In the genomic region with DNA sequence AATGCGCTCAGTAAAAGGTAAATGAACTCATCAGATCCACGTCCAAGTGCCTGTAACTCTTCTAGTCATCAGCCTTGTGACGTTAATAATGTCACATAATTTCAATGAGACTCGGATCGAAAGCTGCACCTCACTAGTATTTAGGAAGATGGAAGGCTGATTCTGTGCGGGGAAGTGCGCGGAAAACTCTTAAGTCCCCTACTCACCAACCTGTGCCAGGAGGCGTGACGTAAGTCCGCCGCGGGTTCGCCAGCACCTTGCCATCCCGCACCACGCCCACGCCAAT, we compare ENCODE assay signal across 6 cellular contexts. TPM values are rescaled to one million over a fixed set of nuclear protein-coding genes. Genes with fewer than 3 reads are reported as not detected.
A peak's percentile ranks its signal among the peaks of the same experiment; 100 is the strongest.
DNase-seq lines count a peak whose midpoint lies in the region; ATAC-seq and TF ChIP-seq lines count a peak whose summit lies in the region.

No MANE protein-coding gene starts in this region.

- H3K4me3 Mint-ChIP-seq in type B pancreatic cell: no peak overlapping the region

- no peaks in the 10 kb centered on the region for H3K9me2 ChIP-seq in OCI-LY7 (ENCODE audit: insufficient read depth, low read length)

- CTCF ChIA-PET in OCI-LY7 (lab: Charles Lee; ENCODE audit: unreplicated experiment): no interaction called here

- H3K27ac ChIP-seq in OCI-LY7 (ENCODE audit: low read depth, low read length, poor library complexity, severe bottlenecking): peak overlapping the region; percentile 78
- peak overlapping the region; percentile 90 for H3K27ac ChIP-seq in temporal lobe (ENCODE audit: low read depth, low read length)

- H3K27ac Mint-ChIP-seq in type B pancreatic cell: no peak overlapping the region

- no TSS peak for BruUV-seq in OCI-LY7 (replicated peaks; lab: Mats Ljungman, UMichigan)

- H3K4me3 ChIP-seq in OCI-LY7 (ENCODE audit: low read depth, low read length, poor library complexity, severe bottlenecking) (peak overlapping the region; percentile 99), foreskin fibroblast (ENCODE audit: low read depth in 1 of 2, low read length in 2 of 2) (peak overlapping the region; percentile 85 to 86)

- no peaks in the 10 kb centered on the region for H3K9me3 ChIP-seq in OCI-LY7 (ENCODE audit: low read length)

- H3K9me3 Mint-ChIP-seq in type B pancreatic cell: no peaks in the 10 kb centered on the region

- TF ChIP-seq CTCF in OCI-LY7 (conservative IDR thresholded peaks at IDR 0.05; ENCODE audit: low read length): no peak
- TF ChIP-seq CTCF in foreskin fibroblast (IDR thresholded peaks at IDR 0.05; ENCODE audit: low read depth, low read length): no peak
- TF ChIP-seq CTCF in type B pancreatic cell (conservative IDR thresholded peaks at IDR 0.05): no peak

- H3K36me3 Mint-ChIP-seq in type B pancreatic cell: peaks cover 18% of the 10 kb centered on the region

- H3K4me1 ChIP-seq in OCI-LY7 (ENCODE audit: insufficient read depth, low read length, poor library complexity, severe bottlenecking): peaks cover 38% of the 10 kb centered on the region

- ATAC-seq in GM18858 (IDR thresholded peaks at IDR 0.05; ENCODE audit: unreplicated experiment) (peak; percentile 31), HG03025 (IDR thresholded peaks at IDR 0.05; ENCODE audit: low FRiP score, unreplicated experiment) (peak; percentile 27)

- H3K79me2 ChIP-seq in OCI-LY7 (ENCODE audit: insufficient read depth, low read depth, low read length): peaks cover 58% of the 10 kb centered on the region

- H3K4me2 ChIP-seq in OCI-LY7 (ENCODE audit: low read length): peak overlapping the region; percentile 90

- H3K4me1 Mint-ChIP-seq in type B pancreatic cell (ENCODE audit: unreplicated experiment): peaks cover 3% of the 10 kb centered on the region

- POLR2A ChIA-PET in OCI-LY7 (lab: Charles Lee): interaction anchor here (0.6 to 4.4 kb wide), 9 partner anchors 9 to 159 kb away, joined by 3 to 27 read pairs (median 6); a partner anchor contains a TSS

- H3K36me3 ChIP-seq in OCI-LY7 (ENCODE audit: insufficient read depth, low read length): peaks cover 76% of the 10 kb centered on the region

- no peaks in the 10 kb centered on the region; the same call in 1 of the 2 replicates for H4K20me1 ChIP-seq in OCI-LY7 (ENCODE audit: insufficient read depth, low read length)

- intact Hi-C loops in OCI-LY7 (cut with micrococcal nuclease; ENCODE audit: unreplicated experiment): loop anchor here (1.0 kb wide), 1 partner anchor 111 kb away; a partner anchor contains a TSS

- DNase-seq in OCI-LY7 (ENCODE audit: low spot score): no peak
- DNase-seq in foreskin fibroblast: peak in 1 of 2 donors; percentile 86
- no peak for DNase-seq in type B pancreatic cell (ENCODE audit: extremely low spot score, unreplicated experiment)

- peak overlapping the region; percentile 74 for H2AFZ ChIP-seq in OCI-LY7 (ENCODE audit: low read length)

- no peaks in the 10 kb centered on the region for H3K27me3 Mint-ChIP-seq in type B pancreatic cell

RNA-seq across cellular contexts. Expression of a gene that starts 0.3 kb away (rescaled TPM):
- total RNA-seq in OCI-LY7 (2014; rRNA removed; shearing (Covaris generic)): 85.2 and 86.6 TPM in 2 replicates
- total RNA-seq in OCI-LY7 (2022): 68.8 and 76.6 TPM in 2 replicates
- 26.3 TPM for total RNA-seq in temporal lobe
- total RNA-seq in type B pancreatic cell (ENCODE audit: low replicate concordance): 37.4 and 57.1 TPM in 2 replicates

RNA-seq across cellular contexts. Expression of a gene that starts 0.7 kb away (rescaled TPM):
- total RNA-seq in OCI-LY7 (2014; rRNA removed; shearing (Covaris generic)): 110 and 117 TPM in 2 replicates
- total RNA-seq in OCI-LY7 (2022) (175 and 203 TPM in 2 replicates), temporal lobe (49.7 TPM), type B pancreatic cell (ENCODE audit: low replicate concordance) (228 and 319 TPM in 2 replicates)

RNA-seq across cellular contexts. Expression of a gene that starts 6.9 kb away (rescaled TPM):
- 23.3 and 26.9 TPM in 2 replicates for total RNA-seq in OCI-LY7 (2014; rRNA removed; shearing (Covaris generic))
- total RNA-seq in OCI-LY7 (2022) (43.6 and 44.7 TPM in 2 replicates), temporal lobe (16.5 TPM), type B pancreatic cell (ENCODE audit: low replicate concordance) (38.4 and 44.8 TPM in 2 replicates)

RNA-seq across cellular contexts. Expression of a gene that starts 14.9 kb away (rescaled TPM):
- total RNA-seq in OCI-LY7 (2014; rRNA removed; shearing (Covaris generic)): 120 and 127 TPM in 2 replicates
- total RNA-seq in OCI-LY7 (2022): 118 and 128 TPM in 2 replicates
- total RNA-seq in temporal lobe: 3.9 TPM
- total RNA-seq in type B pancreatic cell (ENCODE audit: low replicate concordance): 36.9 and 66.3 TPM in 2 replicates

RNA-seq across cellular contexts. Expression of a gene that starts 18.3 kb away (rescaled TPM):
- 0.08 TPM in 1 of 2 replicates, not detected in the other for total RNA-seq in OCI-LY7 (2014; rRNA removed; shearing (Covaris generic))
- 0.09 and 0.11 TPM in 2 replicates for total RNA-seq in OCI-LY7 (2022)
- 0.25 TPM for total RNA-seq in temporal lobe
- total RNA-seq in type B pancreatic cell (ENCODE audit: low replicate concordance): not detected in 2 replicates
